Comparison of ENCODE assay signal across 13 cellular contexts in the genomic region with DNA sequence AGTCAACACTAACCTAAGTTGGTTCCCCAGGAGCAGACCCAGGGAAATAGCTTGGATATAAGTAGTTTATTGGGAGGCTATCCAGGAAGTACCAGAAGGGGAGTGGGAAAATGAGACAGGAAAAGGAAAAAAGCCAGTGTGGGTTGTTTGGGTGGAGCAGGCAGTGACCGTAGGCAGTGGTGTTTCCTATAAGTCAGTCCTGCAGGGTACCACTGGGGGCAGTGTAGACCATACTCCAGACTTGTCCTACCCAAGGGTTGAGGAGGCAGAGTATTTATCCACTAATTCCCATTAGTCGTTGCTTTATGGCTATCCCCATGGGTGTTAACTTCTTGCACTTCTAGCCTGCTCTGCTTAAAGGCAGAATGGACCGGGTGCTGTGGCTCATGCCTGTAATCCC. TPM values are rescaled to one million over a fixed set of nuclear protein-coding genes. Genes with fewer than 3 reads are reported as not detected.
A peak's percentile ranks its signal among the peaks of the same experiment; 100 is the strongest.
DNase-seq lines count a peak whose midpoint lies in the region; ATAC-seq, FAIRE-seq and TF ChIP-seq lines count a peak whose summit lies in the region.
"Had no signal": no experiment of that assay in that cellular context is flagged by ENCODE, and none has a peak within 500 bp of the region (broad histone marks: within the 10 kb centered on the region; RNA-seq: fewer than 3 reads in every experiment).

No MANE protein-coding gene starts in this region.

- no peaks in the 10 kb centered on the region for H3K9me3 ChIP-seq in hepatocyte (ENCODE audit: low read depth)

- no peak for TF ChIP-seq CTCF in hepatocyte (IDR thresholded peaks at IDR 0.05; ENCODE audit: poor library complexity)

- H3K27me3 ChIP-seq in hepatocyte, result no peaks in the 10 kb centered on the region

- H3K79me2 ChIP-seq in hepatocyte, result no peaks in the 10 kb centered on the region

- H4K20me1 ChIP-seq in hepatocyte (ENCODE audit: insufficient read depth, poor library complexity, severe bottlenecking), result no peaks in the 10 kb centered on the region

- H2AFZ ChIP-seq in hepatocyte, result no peak overlapping the region

- DNase-seq in A172 (ENCODE audit: low spot score) (peak; percentile 1), GM12892 (ENCODE audit: insufficient read length) (peak; percentile 9), RKO (ENCODE audit: low spot score) (peak; percentile 43), hepatocyte (ENCODE audit: low spot score) (peak; percentile 37), DMS79 (lab: John Stamatoyannopoulos, UW) (no peak), cortex of kidney (lab: John Stamatoyannopoulos, UW) (no peak)
- DNase-seq: amniotic stem cell; EL; foreskin fibroblast; stimulated activated naive B cell treated with anti-CD40 and anti-IgM and Interleukin-4, amounts not matched to agents 10 μg/mL and 1 μg/mL and 100 μg/mL, for 72 hours had no signal

- FAIRE-seq in GM12892 (lab: Jason Lieb, UNC), result no peak

- ATAC-seq in HG03469 (IDR thresholded peaks at IDR 0.05; ENCODE audit: unreplicated experiment), result no peak
- ATAC-seq in GM19324 (IDR thresholded peaks at IDR 0.05; ENCODE audit: low FRiP score, unreplicated experiment), result no peak

- no peak overlapping the region for H3K27ac ChIP-seq in hepatocyte

- WGBS in hepatocyte (ENCODE audit: low lambda C conversion rate, missing lambda C conversion rate), result 39% methylated on average over 3 of the region's 3 CpGs

- no peak for TF ChIP-seq POLR2A in GM12892 (IDR thresholded peaks at IDR 0.05; ENCODE audit: low read depth, low read length)

- no peaks in the 10 kb centered on the region for H3K9me2 ChIP-seq in hepatocyte (replicated peaks; ENCODE audit: insufficient read depth)

- H3K36me3 ChIP-seq in hepatocyte (replicated peaks; ENCODE audit: insufficient read depth, low read depth), result no peaks in the 10 kb centered on the region

- no peak overlapping the region for H3K4me2 ChIP-seq in hepatocyte

- no peak overlapping the region for H3K4me3 ChIP-seq in hepatocyte

- H3K4me1 ChIP-seq in hepatocyte (ENCODE audit: insufficient read depth), result no peaks in the 10 kb centered on the region

RNA-seq across cellular contexts. Expression of a gene that starts 6.4 kb away (rescaled TPM):
- total RNA-seq in A172 (2014; rRNA removed; shearing (Covaris generic)), result not detected in 2 replicates
- polyA plus RNA-seq in GM12892 (2012; ENCODE audit: missing spikeins), result not detected
- 0.24 and 0.47 TPM in 2 replicates for total RNA-seq in hepatocyte
- polyA plus RNA-seq in hepatocyte, result 0.43 TPM in 1 of 2 replicates, not detected in the other
- total RNA-seq: pulmonary artery endothelial cell had no signal

Comparison
In these comparisons a context has a peak if more than half of its experiments do, and no peak if none do; other contexts are left out.
1. DNase-seq: peak in A172 (single experiment), GM12892 (single experiment), RKO (single experiment) and hepatocyte (single experiment); none in DMS79 (single experiment) and cortex of kidney (single experiment).